8 cellular contexts compared by ENCODE assay signal in the genomic region with DNA sequence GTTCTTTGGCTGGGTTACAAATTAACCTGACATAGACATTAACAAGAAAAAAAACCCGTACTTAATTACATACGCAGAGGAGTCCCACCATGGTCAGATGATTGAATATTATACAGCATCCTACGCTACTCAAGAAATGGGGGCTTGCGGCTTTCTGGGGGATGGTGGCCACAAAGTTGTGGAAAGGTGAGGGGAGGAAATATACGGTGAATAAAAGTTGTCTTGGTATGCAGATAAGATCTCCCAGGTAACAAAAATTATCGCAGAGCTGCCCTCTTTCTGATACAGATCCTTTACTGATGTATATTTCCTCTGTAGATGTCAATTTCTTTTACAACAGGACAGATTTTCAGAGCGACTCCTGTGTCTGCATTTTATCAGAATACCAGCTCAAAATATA. TPM values are rescaled to one million over a fixed set of nuclear protein-coding genes. Genes with fewer than 3 reads are reported as not detected.
DNase-seq lines count a peak whose midpoint lies in the region; ATAC-seq, FAIRE-seq and TF ChIP-seq lines count a peak whose summit lies in the region.

No MANE protein-coding gene starts in this region.

- TF ChIP-seq RAD21 in GM12878 (IDR thresholded peaks at IDR 0.05; ENCODE audit: insufficient read depth, low read depth, low read length), result no peak

- H3K27ac ChIP-seq in GM12878 (ENCODE audit: control insufficient read depth, insufficient read depth), result peak overlapping the region; percentile 90
- peak overlapping the region; percentile 96 for H3K27ac ChIP-seq in lower lobe of right lung
- peak overlapping the region; percentile 96 to 99 (median 98) for H3K27ac ChIP-seq in transverse colon

- DNase-seq in activated naive CD4-positive, alpha-beta T cell treated with anti-CD3 and anti-CD28 coated beads for 36 hours, result peak; percentile 7
- DNase-seq in activated naive CD4-positive, alpha-beta T cell treated with anti-CD3 and anti-CD28 coated beads, Interleukin-2, amount 50 U/mL, for 16 hours, result no peak
- no peak for DNase-seq in GM12878 (ENCODE audit: low read depth, low spot score)
- DNase-seq in lower lobe of right lung, result no peak
- DNase-seq in transverse colon, result no peak
- no peak for DNase-seq in SIG-M5 (lab: John Stamatoyannopoulos, UW)

- H3K9ac ChIP-seq in GM12878 (ENCODE audit: control insufficient read depth, insufficient read depth, low read length), result peak overlapping the region; percentile 88

- H4K20me1 ChIP-seq in GM12878 (ENCODE audit: control insufficient read depth, insufficient read depth), result peaks cover 4% of the 10 kb centered on the region; the same call in 1 of the 2 replicates

- H3K9me3 ChIP-seq in GM12878 (replicated peaks; ENCODE audit: control insufficient read depth, insufficient read depth, low read length) (no peaks in the 10 kb centered on the region), lower lobe of right lung (no peaks in the 10 kb centered on the region), transverse colon (no peaks in the 10 kb centered on the region)

- H3K4me3 ChIP-seq in GM12878 (peak overlapping the region; percentile 90), lower lobe of right lung (peak overlapping the region; percentile 79), transverse colon (peak overlapping the region; percentile 70 to 89 (median 74))

- TF ChIP-seq POLR2A in GM12878 (IDR thresholded peaks at IDR 0.05; ENCODE audit: low read depth, low read length) (no peak), transverse colon (IDR thresholded peaks at IDR 0.05) (no peak)

- no peaks in the 10 kb centered on the region for H3K9me3 Mint-ChIP-seq in activated naive CD4-positive, alpha-beta T cell treated with anti-CD3 and anti-CD28 coated beads for 36 hours

- peaks cover 93% of the 10 kb centered on the region for H3K79me2 ChIP-seq in GM12878 (ENCODE audit: control insufficient read depth, insufficient read depth, low read length)

- H3K4me1 ChIP-seq in GM12878 (ENCODE audit: control insufficient read depth, insufficient read depth, low read length) (peaks cover 8% of the 10 kb centered on the region), lower lobe of right lung (peaks cover 48% of the 10 kb centered on the region), transverse colon (peaks cover 16 to 54% (median 41%) of the 10 kb centered on the region in 4 donors)

- peaks cover 0 to 2% of the 10 kb centered on the region in 2 experiments; a peak in 2 of 4 replicates for H3K36me3 ChIP-seq in GM12878 (ENCODE audit: control insufficient read depth in 2 of 2, insufficient read depth in 2 of 2, low read length in 1 of 2)
- peaks cover 2% of the 10 kb centered on the region for H3K36me3 ChIP-seq in lower lobe of right lung
- peaks cover 0 to 3% (median 0%) of the 10 kb centered on the region in 4 donors for H3K36me3 ChIP-seq in transverse colon

- ATAC-seq in GM12878 (no peak), lower lobe of right lung (no peak), GM21576 (IDR thresholded peaks at IDR 0.05; ENCODE audit: unreplicated experiment) (no peak), GM21825 (IDR thresholded peaks at IDR 0.05; ENCODE audit: unreplicated experiment) (no peak)

- no peak overlapping the region for H2AFZ ChIP-seq in GM12878 (ENCODE audit: control insufficient read depth, low read depth, low read length)

- peak overlapping the region; percentile 100 for H3K4me3 Mint-ChIP-seq in activated naive CD4-positive, alpha-beta T cell treated with anti-CD3 and anti-CD28 coated beads for 36 hours

- CTCF ChIA-PET in activated naive CD4-positive, alpha-beta T cell treated with anti-CD3 and anti-CD28 coated beads for 36 hours (lab: Charles Lee), result interaction anchor here (0.6 to 6.2 kb wide), 9 partner anchors 12 to 261 kb away, joined by 3 to 31 read pairs (median 4); partner anchors contain the start of gene LCORL
- CTCF ChIA-PET in GM12878 (lab: Yijun Ruan, JAX), result interaction anchor here (0.7 to 7.1 kb wide), 16 partner anchors 9 to 783 kb away, joined by 3 to 93 read pairs (median 4); no protein-coding TSS in a partner anchor

- intact Hi-C loops in activated naive CD4-positive, alpha-beta T cell treated with anti-CD3 and anti-CD28 coated beads for 36 hours (cut with micrococcal nuclease), result loop anchor here (1.0 to 10.0 kb wide), 8 partner anchors 23 to 1585 kb away; partner anchors contain the start of genes LAP3, MED28, QDPR and TAPT1
- intact Hi-C loops in GM12878 (cut with micrococcal nuclease; ENCODE audit: unreplicated experiment), result loop anchor here (1.0 to 10.0 kb wide), 7 partner anchors 47 to 395 kb away; partner anchors contain the start of genes LAP3, LCORL and MED28
- intact Hi-C loops in lower lobe of right lung (cut with DNase I), result loop anchor here (10.0 kb wide), 2 partner anchors 555 to 785 kb away; no protein-coding TSS in a partner anchor
- intact Hi-C loops in transverse colon (cut with DNase I; ENCODE audit: low total_unique reads), result loop anchor here (10.0 kb wide), 1 partner anchor 785 kb away; no protein-coding TSS in a partner anchor

- TF ChIP-seq EP300 in GM12878 (IDR thresholded peaks at IDR 0.05; ENCODE audit: borderline replicate concordance in 1 of 2, control insufficient read depth in 1 of 2, low read depth in 2 of 2, low read length in 2 of 2) (no peak), transverse colon (IDR thresholded peaks at IDR 0.05; ENCODE audit: low read depth) (no peak)

- H3K27me3 Mint-ChIP-seq in activated naive CD4-positive, alpha-beta T cell treated with anti-CD3 and anti-CD28 coated beads for 36 hours (ENCODE audit: low read depth), result no peaks in the 10 kb centered on the region

- H3K4me2 ChIP-seq in GM12878 (ENCODE audit: control insufficient read depth, insufficient read depth), result peak overlapping the region; percentile 80

- WGBS in GM12878 (ENCODE audit: insufficient coverage, insufficient replicate concordance, low lambda C conversion rate, missing lambda C conversion rate), result 1% methylated on average over 7 of the region's 7 CpGs
- WGBS in transverse colon (ENCODE audit: low coverage in 1 of 2), 2 donors, result 0% methylated on average over 6 to 7 of the region's 7 CpGs

- SMC1A ChIA-PET in GM12878 (lab: Charles Lee; ENCODE audit: uncharacterized antibody, unreplicated experiment), result interaction anchor here (0.7 to 7.6 kb wide), 5 partner anchors 9 to 262 kb away, joined by 3 to 68 read pairs (median 4); partner anchors contain the start of gene MED28

- no peaks in the 10 kb centered on the region; a peak in 1 of 4 replicates for H3K27me3 ChIP-seq in GM12878 (replicated peaks in 1 of 2; ENCODE audit: control insufficient read depth in 2 of 2, insufficient read depth in 2 of 2, low read length in 1 of 2)
- H3K27me3 ChIP-seq in lower lobe of right lung (ENCODE audit: low read depth), result no peaks in the 10 kb centered on the region
- H3K27me3 ChIP-seq in transverse colon, result no peaks in the 10 kb centered on the region

- H3K4me1 Mint-ChIP-seq in activated naive CD4-positive, alpha-beta T cell treated with anti-CD3 and anti-CD28 coated beads for 36 hours (ENCODE audit: low read depth), result peaks cover 44% of the 10 kb centered on the region

- H3K36me3 Mint-ChIP-seq in activated naive CD4-positive, alpha-beta T cell treated with anti-CD3 and anti-CD28 coated beads for 36 hours (ENCODE audit: low read depth), result peaks cover 44% of the 10 kb centered on the region

- RAD21 ChIA-PET in GM12878 (lab: Charles Lee; ENCODE audit: unreplicated experiment), result interaction anchor here (1.0 to 6.8 kb wide), 9 partner anchors 10 to 261 kb away, joined by 3 to 63 read pairs (median 4); partner anchors contain the start of genes LAP3, LCORL and MED28

- in situ Hi-C loops in GM12878 (cut with MboI), result loop anchor here (5.0 to 10.0 kb wide), 2 partner anchors 215 to 262 kb away; partner anchors contain the start of gene LCORL
- in situ Hi-C loops in transverse colon (cut with MboI; ENCODE audit: low pct_ligation_motif_present in 1 of 4, low pct_unique_long_range_greater_than_20kb in 1 of 4, low sequenced_read_pairs in 3 of 4), result loop anchor here (5.0 to 25.0 kb wide), 6 partner anchors 213 to 778 kb away; partner anchors contain the start of genes LAP3 (in 1 of the 4) and LCORL (in 1 of the 4)

- TF ChIP-seq CTCF in GM12878 (IDR thresholded peaks at IDR 0.05 in 2 of 3, conservative IDR thresholded peaks at IDR 0.05 in 1 of 3; ENCODE audit: control insufficient read depth in 2 of 3, extremely low read depth in 1 of 3, insufficient read depth in 1 of 3, low read depth in 3 of 3, low read length in 3 of 3) (no peak), lower lobe of right lung (IDR thresholded peaks at IDR 0.05) (no peak), transverse colon (IDR thresholded peaks at IDR 0.05) (no peak)

- POLR2A ChIA-PET in GM12878 (lab: Charles Lee), result interaction anchor here (0.5 to 2.6 kb wide), 9 partner anchors 11 to 261 kb away, joined by 3 to 12 read pairs (median 5); partner anchors contain the start of genes LAP3 and MED28

- H3K27ac Mint-ChIP-seq in activated naive CD4-positive, alpha-beta T cell treated with anti-CD3 and anti-CD28 coated beads for 36 hours, result peak overlapping the region; percentile 99

- BruUV-seq in GM12878 (replicated peaks; lab: Mats Ljungman, UMichigan), result no TSS peak

- FAIRE-seq in GM12878 (lab: Jason Lieb, UNC), result no peak

RNA-seq across cellular contexts. Expression of gene DCAF16, which starts 0.9 kb away (rescaled TPM):
- total RNA-seq in activated naive CD4-positive, alpha-beta T cell treated with anti-CD3 and anti-CD28 coated beads for 36 hours, result 10 to 100 TPM; 46.6 to 48.5 TPM
- 79.1 and 82.2 TPM in 2 replicates for total RNA-seq in GM12878 (2013; cell fraction: nucleolus; rRNA removed)
- total RNA-seq in GM12878 (2014; rRNA removed), result 29.9 and 34.9 TPM in 2 replicates
- 29.2 and 30.7 TPM in 2 replicates for total RNA-seq in GM12878 (2014; rRNA removed; fragmentation: Illumina TruSeq; extraction: Trizol)
- total RNA-seq in GM12878 (2021), result 30.1 and 38.1 TPM in 2 replicates
- 16.6 TPM for polyA plus RNA-seq in GM12878 (2011; ENCODE audit: low read depth)
- 48.6 and 57.9 TPM in 2 replicates for polyA plus RNA-seq in GM12878 (2011; rRNA removed)
- polyA plus RNA-seq in GM12878 (2011; cell fraction: cytosol; rRNA removed), result 30.7 and 32.8 TPM in 2 replicates
- polyA plus RNA-seq in GM12878 (2011; cell fraction: nucleus; rRNA removed), result 28.3 and 34.6 TPM in 2 replicates
- 14.9 and 20.1 TPM in 2 replicates for polyA plus RNA-seq in GM12878 (2012)
- 25.3 and 26.2 TPM in 2 replicates for polyA plus RNA-seq in GM12878 (2014; fragmentation: Illumina TruSeq; extraction: Trizol)
- polyA plus RNA-seq in GM12878 (2014; fragmentation: Nextera tagmentation; extraction: Ambion mirVana), result 1 to 10 TPM; 5.8 to 6.1 TPM
- polyA plus RNA-seq in GM12878 (2014; rRNA removed), result 22.9 and 26.7 TPM in 2 replicates
- 10 to 100 TPM; 16.6 TPM for polyA plus RNA-seq in GM12878 (2016; fragmentation: Nextera tagmentation; extraction: Ambion mirVana)
- 32.6 and 34.9 TPM in 2 replicates for polyA minus RNA-seq in GM12878 (2011; rRNA and poly(A)+ RNA removed)
- 19.2 and 27.1 TPM in 2 replicates for polyA minus RNA-seq in GM12878 (2011; cell fraction: cytosol; rRNA and poly(A)+ RNA removed)
- polyA minus RNA-seq in GM12878 (2011; cell fraction: nucleus; rRNA and poly(A)+ RNA removed), result 27.8 and 36.6 TPM in 2 replicates
- total RNA-seq in lower lobe of right lung, result 26.1 TPM
- total RNA-seq in transverse colon, result 10 to 100 TPM in 3 of 4 donors, 1 to 10 TPM in 1; 9.0 to 23.3 (median 16.7) TPM

RNA-seq across cellular contexts. Expression of gene NCAPG, which starts 1.1 kb away (rescaled TPM):
- 10 to 100 TPM; 70.2 to 78.4 TPM for total RNA-seq in activated naive CD4-positive, alpha-beta T cell treated with anti-CD3 and anti-CD28 coated beads for 36 hours
- total RNA-seq in GM12878 (2013; cell fraction: nucleolus; rRNA removed), result 74.5 and 88.2 TPM in 2 replicates
- total RNA-seq in GM12878 (2014; rRNA removed) (54.0 and 59.5 TPM in 2 replicates), GM12878 (2014; rRNA removed; fragmentation: Illumina TruSeq; extraction: Trizol) (59.7 and 65.1 TPM in 2 replicates), GM12878 (2021) (46.1 and 53.3 TPM in 2 replicates), lower lobe of right lung (2.2 TPM), transverse colon (1 to 10 TPM in 1 of 4 donors, under 1 TPM in 2, not detected in 1; 0.48 to 3.2 (median 0.96) TPM)
- polyA plus RNA-seq in GM12878 (2011; ENCODE audit: low read depth), result 12.6 TPM
- polyA plus RNA-seq in GM12878 (2011; rRNA removed) (71.7 and 125 TPM in 2 replicates), GM12878 (2014; fragmentation: Illumina TruSeq; extraction: Trizol) (52.3 and 61.2 TPM in 2 replicates), GM12878 (2014; fragmentation: Nextera tagmentation; extraction: Ambion mirVana) (10 to 100 TPM; 17.3 to 22.9 TPM), GM12878 (2014; rRNA removed) (29.3 and 36.3 TPM in 2 replicates), GM12878 (2016; fragmentation: Nextera tagmentation; extraction: Ambion mirVana) (10 to 100 TPM; 83.0 to 93.9 TPM)
- polyA plus RNA-seq in GM12878 (2011; cell fraction: cytosol; rRNA removed), result 18.8 and 19.6 TPM in 2 replicates
- polyA plus RNA-seq in GM12878 (2011; cell fraction: nucleus; rRNA removed), result 72.9 and 79.4 TPM in 2 replicates
- polyA plus RNA-seq in GM12878 (2012), result 20.4 and 26.2 TPM in 2 replicates
- polyA minus RNA-seq in GM12878 (2011; rRNA and poly(A)+ RNA removed), result 31.3 and 50.0 TPM in 2 replicates
- 12.6 and 22.8 TPM in 2 replicates for polyA minus RNA-seq in GM12878 (2011; cell fraction: cytosol; rRNA and poly(A)+ RNA removed)
- polyA minus RNA-seq in GM12878 (2011; cell fraction: nucleus; rRNA and poly(A)+ RNA removed), result 41.0 and 59.8 TPM in 2 replicates

RNA-seq across cellular contexts. Expression of gene FAM184B, which starts 28.2 kb away (rescaled TPM):
- total RNA-seq in activated naive CD4-positive, alpha-beta T cell treated with anti-CD3 and anti-CD28 coated beads for 36 hours, result not detected
- 0.07 TPM in 1 of 2 replicates, not detected in the other for total RNA-seq in GM12878 (2013; cell fraction: nucleolus; rRNA removed)
- under 0.01 TPM in 1 of 2 replicates, not detected in the other for total RNA-seq in GM12878 (2014; rRNA removed)
- not detected in 2 replicates for total RNA-seq in GM12878 (2014; rRNA removed; fragmentation: Illumina TruSeq; extraction: Trizol)
- not detected in 2 replicates for total RNA-seq in GM12878 (2021)
- polyA plus RNA-seq in GM12878 (2011; ENCODE audit: low read depth), result not detected
- not detected in 2 replicates for polyA plus RNA-seq in GM12878 (2011; rRNA removed)
- polyA plus RNA-seq in GM12878 (2011; cell fraction: cytosol; rRNA removed), result not detected in 2 replicates
- polyA plus RNA-seq in GM12878 (2011; cell fraction: nucleus; rRNA removed), result not detected in 2 replicates
- 0.04 TPM in 2 replicates for polyA plus RNA-seq in GM12878 (2012)
- polyA plus RNA-seq in GM12878 (2014; fragmentation: Illumina TruSeq; extraction: Trizol), result not detected in 2 replicates
- polyA plus RNA-seq in GM12878 (2014; fragmentation: Nextera tagmentation; extraction: Ambion mirVana), result not detected
- not detected in 2 replicates for polyA plus RNA-seq in GM12878 (2014; rRNA removed)
- not detected for polyA plus RNA-seq in GM12878 (2016; fragmentation: Nextera tagmentation; extraction: Ambion mirVana)
- polyA minus RNA-seq in GM12878 (2011; rRNA and poly(A)+ RNA removed), result not detected in 2 replicates
- polyA minus RNA-seq in GM12878 (2011; cell fraction: cytosol; rRNA and poly(A)+ RNA removed), result not detected in 2 replicates
- not detected in 2 replicates for polyA minus RNA-seq in GM12878 (2011; cell fraction: nucleus; rRNA and poly(A)+ RNA removed)
- 0.24 TPM for total RNA-seq in lower lobe of right lung
- under 1 TPM; 0.14 to 0.75 (median 0.18) TPM for total RNA-seq in transverse colon

Comparison
In these comparisons a context has a peak if more than half of its experiments do, and no peak if none do; other contexts are left out.
1. RNA of gene NCAPG, which starts 1.1 kb away (total RNA-seq): 70.2 to 78.4 TPM in activated naive CD4-positive, alpha-beta T cell treated with anti-CD3 and anti-CD28 coated beads for 36 hours and 46.1 to 88.2 TPM in GM12878; 2.2 TPM in lower lobe of right lung (single experiment) and 0.48 to 3.2 TPM in transverse colon; every median in the first group is over 10 times any median in the second.
2. Peak in every context shown above with its lines, with median percentiles within 50 percentile points of each other: H3K27ac ChIP-seq and H3K4me3 ChIP-seq.